ENCODE assay signal across 10 cellular contexts in the genomic region with DNA sequence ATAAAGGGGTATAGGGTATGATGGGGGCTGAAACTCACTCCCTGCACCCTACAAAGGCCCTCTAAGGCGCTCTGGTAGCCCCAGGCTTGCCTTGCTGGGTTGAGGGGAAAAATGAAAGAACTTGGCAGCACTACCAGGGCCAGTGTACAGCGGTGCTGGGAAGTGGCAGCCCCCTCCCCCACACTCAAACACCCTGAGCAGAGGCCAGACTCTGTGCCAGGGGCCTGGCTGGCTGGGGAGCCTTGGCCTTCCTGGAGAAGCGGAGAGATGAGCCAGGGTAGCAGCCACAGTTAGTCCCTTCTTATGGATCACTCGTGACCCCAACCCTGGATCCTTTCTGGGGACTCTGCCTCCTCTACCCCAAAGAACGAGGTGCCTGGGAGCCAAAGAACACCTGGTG. TPM values are rescaled to one million over a fixed set of nuclear protein-coding genes. Genes with fewer than 3 reads are reported as not detected.
DNase-seq lines count a peak whose midpoint lies in the region; ATAC-seq and TF ChIP-seq lines count a peak whose summit lies in the region.
"Had no signal": no experiment of that assay in that cellular context is flagged by ENCODE, and none has a peak within 500 bp of the region (broad histone marks: within the 10 kb centered on the region; RNA-seq: fewer than 3 reads in every experiment).

No MANE protein-coding gene starts in this region.

- H3K27ac ChIP-seq in BLaER1 (peak overlapping the region; percentile 32; the same call in 1 of the 2 replicates), gastroesophageal sphincter (peak overlapping the region in 2 of 4 donors; percentile 90 to 92)

- H3K36me3 Mint-ChIP-seq in Caco-2 (ENCODE audit: insufficient read depth, unreplicated experiment) = peaks cover 28% of the 10 kb centered on the region
- H3K36me3 Mint-ChIP-seq in activated T-helper 2 cell treated with anti-CD3 and anti-CD28 coated beads, Interferon-gamma antibody, Interleukin-2, Interleukin-4, amounts not matched to agents 10 μg/mL and 5 μg/mL and 100 μg/mL, durations not matched to agents 14 hours and 24 hours and 36 hours (ENCODE audit: low read depth) = peaks cover 12% of the 10 kb centered on the region
- no peaks in the 10 kb centered on the region for H3K36me3 Mint-ChIP-seq in naive thymus-derived CD8-positive, alpha-beta T cell

- POLR2A ChIA-PET in Caco-2 (lab: Charles Lee) = no interaction called here
- POLR2A ChIA-PET in naive thymus-derived CD8-positive, alpha-beta T cell (lab: Charles Lee) = interaction anchor here (1.5 to 28.8 kb wide), 11 partner anchors 19 to 115 kb away, joined by 5 to 780 read pairs (median 65); partner anchors contain the start of genes AIP, CARNS1, CORO1B and GPR152

- H3K36me3 ChIP-seq in BLaER1 (no peaks in the 10 kb centered on the region), Caco-2 (ENCODE audit: control insufficient read depth, insufficient read depth, low read length) (no peaks in the 10 kb centered on the region), gastroesophageal sphincter (peaks cover 0 to 4% of the 10 kb centered on the region in 2 donors)

- H3K27ac Mint-ChIP-seq in Caco-2 (ENCODE audit: unreplicated experiment) = no peak overlapping the region
- no peak overlapping the region for H3K27ac Mint-ChIP-seq in activated T-helper 2 cell treated with anti-CD3 and anti-CD28 coated beads, Interferon-gamma antibody, Interleukin-2, Interleukin-4, amounts not matched to agents 10 μg/mL and 5 μg/mL and 100 μg/mL, durations not matched to agents 14 hours and 24 hours and 36 hours
- H3K27ac Mint-ChIP-seq in naive thymus-derived CD8-positive, alpha-beta T cell = peak overlapping the region in 8 of 10 donors; percentile 51 to 84 (median 74)

- H3K9me3 ChIP-seq in BLaER1 (no peaks in the 10 kb centered on the region), Caco-2 (no peaks in the 10 kb centered on the region), gastroesophageal sphincter (no peaks in the 10 kb centered on the region)

- intact Hi-C loops in Caco-2 (cut with micrococcal nuclease; ENCODE audit: unreplicated experiment) = no loop called here
- intact Hi-C loops in activated T-helper 2 cell treated with anti-CD3 and anti-CD28 coated beads, Interferon-gamma antibody, Interleukin-2, Interleukin-4, amounts not matched to agents 10 μg/mL and 5 μg/mL and 100 μg/mL, durations not matched to agents 14 hours and 24 hours and 36 hours (cut with micrococcal nuclease) = no loop called here

- BruUV-seq in Caco-2 (replicated peaks; lab: Mats Ljungman, UMichigan) = no TSS peak

- peak overlapping the region; percentile 1; the same call in 1 of the 2 replicates for H3K9ac ChIP-seq in BLaER1

- peaks cover 63% of the 10 kb centered on the region for H3K4me1 ChIP-seq in BLaER1
- H3K4me1 ChIP-seq in Caco-2 = peaks cover 29% of the 10 kb centered on the region
- peaks cover 0 to 60% (median 23%) of the 10 kb centered on the region in 3 donors for H3K4me1 ChIP-seq in gastroesophageal sphincter

- no peak overlapping the region for H3K4me3 ChIP-seq in BLaER1
- no peak overlapping the region for H3K4me3 ChIP-seq in Caco-2 (ENCODE audit: low read depth, low read length)
- no peak overlapping the region for H3K4me3 ChIP-seq in gastroesophageal sphincter

- peak overlapping the region; percentile 13 for H3K4me3 Mint-ChIP-seq in Caco-2 (ENCODE audit: unreplicated experiment)
- peak overlapping the region; percentile 45 for H3K4me3 Mint-ChIP-seq in activated T-helper 2 cell treated with anti-CD3 and anti-CD28 coated beads, Interferon-gamma antibody, Interleukin-2, Interleukin-4, amounts not matched to agents 10 μg/mL and 5 μg/mL and 100 μg/mL, durations not matched to agents 14 hours and 24 hours and 36 hours (ENCODE audit: low read depth)
- H3K4me3 Mint-ChIP-seq in naive thymus-derived CD8-positive, alpha-beta T cell = peak overlapping the region in 5 of 10 donors; percentile 7 to 92 (median 53)

- H3K4me1 Mint-ChIP-seq in Caco-2 (ENCODE audit: low read depth, unreplicated experiment) = peaks cover 20% of the 10 kb centered on the region
- H3K4me1 Mint-ChIP-seq in activated T-helper 2 cell treated with anti-CD3 and anti-CD28 coated beads, Interferon-gamma antibody, Interleukin-2, Interleukin-4, amounts not matched to agents 10 μg/mL and 5 μg/mL and 100 μg/mL, durations not matched to agents 14 hours and 24 hours and 36 hours (ENCODE audit: low read depth) = peaks cover 25% of the 10 kb centered on the region
- H3K4me1 Mint-ChIP-seq in naive thymus-derived CD8-positive, alpha-beta T cell = peaks cover 13 to 52% (median 39%) of the 10 kb centered on the region in 4 donors

- H4K20me1 ChIP-seq in BLaER1 = no peaks in the 10 kb centered on the region

- DNase-seq in Caco-2 (peak in 1 of 2 experiments; percentile 34), NCI-H748 treated with DMSO at 0.1 percent for 48 hours (lab: John Stamatoyannopoulos, UW) (no peak), AG08396 (ENCODE audit: low spot score) (no peak)
- no peak for DNase-seq in activated T-helper 2 cell treated with anti-CD3 and anti-CD28 coated beads, Interferon-gamma antibody, Interleukin-2, Interleukin-4, amounts not matched to agents 10 μg/mL and 5 μg/mL and 100 μg/mL, durations not matched to agents 14 hours and 24 hours and 36 hours (ENCODE audit: low spot score)
- peak in 1 of 10 donors; percentile 45 for DNase-seq in naive thymus-derived CD8-positive, alpha-beta T cell
- DNase-seq: NCI-H2171 treated with DMSO at 0.1 percent for 48 hours had no signal

- CTCF ChIA-PET in Caco-2 (lab: Charles Lee) = interaction anchor here (2.0 kb wide), 1 partner anchor 65 kb away, joined by 18 read pairs; the partner anchor contains the start of gene PPP1CA

- no peak for ATAC-seq in naive thymus-derived CD8-positive, alpha-beta T cell
- ATAC-seq in gastroesophageal sphincter (no peak), HG03378 (IDR thresholded peaks at IDR 0.05; ENCODE audit: unreplicated experiment) (no peak)

- no peak for TF ChIP-seq CTCF in Caco-2 (IDR thresholded peaks at IDR 0.05; ENCODE audit: insufficient read depth in 1 of 2, low read depth in 1 of 2, low read length in 1 of 2, severe bottlenecking in 1 of 2, unreplicated experiment in 1 of 2)
- TF ChIP-seq CTCF in gastroesophageal sphincter (IDR thresholded peaks at IDR 0.05) = no peak

- no peak for TF ChIP-seq EP300 in gastroesophageal sphincter (IDR thresholded peaks at IDR 0.05)

- WGBS in gastroesophageal sphincter (ENCODE audit: low coverage in 1 of 2), 2 donors = 33 to 69% methylated on average over 1 to 3 of the region's 5 CpGs

- H3K27me3 Mint-ChIP-seq in Caco-2 (ENCODE audit: insufficient read depth, unreplicated experiment) = no peaks in the 10 kb centered on the region
- no peaks in the 10 kb centered on the region for H3K27me3 Mint-ChIP-seq in activated T-helper 2 cell treated with anti-CD3 and anti-CD28 coated beads, Interferon-gamma antibody, Interleukin-2, Interleukin-4, amounts not matched to agents 10 μg/mL and 5 μg/mL and 100 μg/mL, durations not matched to agents 14 hours and 24 hours and 36 hours (ENCODE audit: low read depth)
- no peaks in the 10 kb centered on the region for H3K27me3 Mint-ChIP-seq in naive thymus-derived CD8-positive, alpha-beta T cell

- TF ChIP-seq POLR2A in gastroesophageal sphincter (IDR thresholded peaks at IDR 0.05) = no peak

- no peaks in the 10 kb centered on the region for H3K27me3 ChIP-seq in BLaER1
- H3K27me3 ChIP-seq in Caco-2 (replicated peaks; ENCODE audit: control insufficient read depth, insufficient read depth, low read length) = no peaks in the 10 kb centered on the region
- no peaks in the 10 kb centered on the region for H3K27me3 ChIP-seq in gastroesophageal sphincter

- peak overlapping the region; percentile 97 for H3K4me2 ChIP-seq in BLaER1

- no peaks in the 10 kb centered on the region for H3K9me3 Mint-ChIP-seq in Caco-2 (ENCODE audit: unreplicated experiment)
- no peaks in the 10 kb centered on the region for H3K9me3 Mint-ChIP-seq in activated T-helper 2 cell treated with anti-CD3 and anti-CD28 coated beads, Interferon-gamma antibody, Interleukin-2, Interleukin-4, amounts not matched to agents 10 μg/mL and 5 μg/mL and 100 μg/mL, durations not matched to agents 14 hours and 24 hours and 36 hours
- H3K9me3 Mint-ChIP-seq in naive thymus-derived CD8-positive, alpha-beta T cell = no peaks in the 10 kb centered on the region

RNA-seq across cellular contexts. Expression of gene TMEM134, which starts 2.7 kb away (rescaled TPM):
- total RNA-seq in Caco-2 (2022) = 47.9 and 52.2 TPM in 2 replicates
- 58.5 and 62.0 TPM in 2 replicates for total RNA-seq in activated T-helper 2 cell treated with anti-CD3 and anti-CD28 coated beads, Interferon-gamma antibody, Interleukin-2, Interleukin-4, amounts not matched to agents 10 μg/mL and 5 μg/mL and 100 μg/mL, durations not matched to agents 14 hours and 24 hours and 36 hours
- 100 to 1,000 TPM; 105 to 111 TPM for total RNA-seq in naive thymus-derived CD8-positive, alpha-beta T cell
- polyA plus RNA-seq in naive thymus-derived CD8-positive, alpha-beta T cell = 100 to 1,000 TPM; 128 to 148 (median 144) TPM
- total RNA-seq in gastroesophageal sphincter = 10 to 100 TPM; 22.2 to 35.2 (median 32.5) TPM

RNA-seq across cellular contexts. Expression of gene CABP4, which starts 11.2 kb away (rescaled TPM):
- total RNA-seq in Caco-2 (2022) = not detected in 2 replicates
- 0.73 and 1.0 TPM in 2 replicates for total RNA-seq in activated T-helper 2 cell treated with anti-CD3 and anti-CD28 coated beads, Interferon-gamma antibody, Interleukin-2, Interleukin-4, amounts not matched to agents 10 μg/mL and 5 μg/mL and 100 μg/mL, durations not matched to agents 14 hours and 24 hours and 36 hours
- total RNA-seq in naive thymus-derived CD8-positive, alpha-beta T cell = 1 to 10 TPM; 2.9 to 3.7 TPM
- polyA plus RNA-seq in naive thymus-derived CD8-positive, alpha-beta T cell = under 1 TPM; 0.58 to 0.96 (median 0.62) TPM
- total RNA-seq in gastroesophageal sphincter = 1 to 10 TPM in 1 of 4 donors, under 1 TPM in 3; 0.13 to 2.4 (median 0.77) TPM
- total RNA-seq: RPMI7951 had no signal

RNA-seq across cellular contexts. Expression of gene GPR152, which starts 13.8 kb away (rescaled TPM):
- not detected in 2 replicates for total RNA-seq in Caco-2 (2022)
- total RNA-seq in activated T-helper 2 cell treated with anti-CD3 and anti-CD28 coated beads, Interferon-gamma antibody, Interleukin-2, Interleukin-4, amounts not matched to agents 10 μg/mL and 5 μg/mL and 100 μg/mL, durations not matched to agents 14 hours and 24 hours and 36 hours = not detected in 2 replicates
- total RNA-seq in naive thymus-derived CD8-positive, alpha-beta T cell = not detected
- 1 to 10 TPM in 1 of 3 donors, under 1 TPM in 2; 0.20 to 1.2 (median 0.86) TPM for polyA plus RNA-seq in naive thymus-derived CD8-positive, alpha-beta T cell
- total RNA-seq in gastroesophageal sphincter = not detected
- total RNA-seq: RPMI7951 had no signal

RNA-seq across cellular contexts. Expression of gene AIP, which starts 16.5 kb away (rescaled TPM):
- total RNA-seq in Caco-2 (2022) (110 and 112 TPM in 2 replicates), gastroesophageal sphincter (10 to 100 TPM; 65.4 to 87.5 (median 78.1) TPM)
- 190 and 191 TPM in 2 replicates for total RNA-seq in activated T-helper 2 cell treated with anti-CD3 and anti-CD28 coated beads, Interferon-gamma antibody, Interleukin-2, Interleukin-4, amounts not matched to agents 10 μg/mL and 5 μg/mL and 100 μg/mL, durations not matched to agents 14 hours and 24 hours and 36 hours
- total RNA-seq in naive thymus-derived CD8-positive, alpha-beta T cell = 100 to 1,000 TPM; 136 to 141 TPM
- 100 to 1,000 TPM; 146 to 169 (median 146) TPM for polyA plus RNA-seq in naive thymus-derived CD8-positive, alpha-beta T cell

RNA-seq across cellular contexts. Expression of gene CORO1B, which starts 23.1 kb away (rescaled TPM):
- total RNA-seq in Caco-2 (2022) (172 and 176 TPM in 2 replicates), gastroesophageal sphincter (10 to 100 TPM; 48.3 to 82.4 (median 67.6) TPM)
- total RNA-seq in activated T-helper 2 cell treated with anti-CD3 and anti-CD28 coated beads, Interferon-gamma antibody, Interleukin-2, Interleukin-4, amounts not matched to agents 10 μg/mL and 5 μg/mL and 100 μg/mL, durations not matched to agents 14 hours and 24 hours and 36 hours = 177 and 186 TPM in 2 replicates
- 10 to 100 TPM; 21.2 to 22.3 TPM for total RNA-seq in naive thymus-derived CD8-positive, alpha-beta T cell
- polyA plus RNA-seq in naive thymus-derived CD8-positive, alpha-beta T cell = 10 to 100 TPM in 1 of 3 donors, 1 to 10 TPM in 2; 9.2 to 12.6 (median 9.8) TPM

Comparison
In these comparisons a context has a peak if more than half of its experiments do, and no peak if none do; other contexts are left out.
1. H3K27ac Mint-ChIP-seq: peak in naive thymus-derived CD8-positive, alpha-beta T cell (8 of 10); none in Caco-2 (single experiment) and activated T-helper 2 cell treated with anti-CD3 and anti-CD28 coated beads, Interferon-gamma antibody, Interleukin-2, Interleukin-4, amounts not matched to agents 10 μg/mL and 5 μg/mL and 100 μg/mL, durations not matched to agents 14 hours and 24 hours and 36 hours (single experiment).